Comparison of ENCODE assay signal across 16 cellular contexts in the genomic region with DNA sequence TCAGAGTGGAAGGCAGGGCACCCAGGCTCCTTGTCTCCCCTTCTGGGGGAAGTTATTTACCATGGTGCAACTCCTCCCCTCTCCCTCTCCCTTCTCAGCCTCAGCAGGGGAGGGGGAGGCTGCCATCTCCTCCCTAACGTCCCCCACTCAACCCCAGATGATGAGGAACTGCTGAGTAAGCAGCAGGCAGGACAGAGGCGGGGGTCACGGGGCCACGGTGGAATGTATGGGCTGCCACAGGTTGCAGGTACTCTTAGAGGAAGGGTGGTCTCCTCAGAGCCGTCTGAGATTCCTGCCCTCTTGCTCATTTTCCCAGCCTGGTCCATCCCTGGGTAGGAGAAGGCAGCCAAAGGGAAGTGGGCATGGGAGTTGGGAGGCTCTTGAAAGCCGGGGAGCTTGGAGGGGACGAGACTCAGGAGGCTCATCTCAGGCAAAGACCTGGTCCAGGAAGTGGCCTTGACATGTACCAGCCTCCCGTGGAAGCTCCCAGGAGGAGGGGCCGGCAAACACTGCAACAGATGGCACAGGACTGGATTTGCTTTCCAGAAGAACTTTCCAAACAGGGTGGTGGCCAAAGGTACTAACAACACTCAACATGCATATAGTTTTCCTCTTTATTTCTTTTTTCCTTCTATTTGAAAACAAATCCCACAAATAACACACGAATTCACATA. TPM values are rescaled to one million over a fixed set of nuclear protein-coding genes. Genes with fewer than 3 reads are reported as not detected.
DNase-seq lines count a peak whose midpoint lies in the region; TF ChIP-seq lines count a peak whose summit lies in the region.
"Had no signal": no experiment of that assay in that cellular context is flagged by ENCODE, and none has a peak within 500 bp of the region (broad histone marks: within the 10 kb centered on the region; RNA-seq: fewer than 3 reads in every experiment).

No MANE protein-coding gene starts in this region.

- H3K4me2 ChIP-seq in neuronal stem cell (ENCODE audit: insufficient read depth, low read length, poor library complexity, severe bottlenecking): no peak overlapping the region

- no peaks in the 10 kb centered on the region for H3K9me3 ChIP-seq in neuronal stem cell (replicated peaks in 1 of 2; ENCODE audit: control insufficient read depth in 2 of 2, insufficient read depth in 1 of 2, low read depth in 1 of 2, low read length in 2 of 2)
- H3K9me3 ChIP-seq: lower lobe of right lung, right atrium auricular region, SJCRH30 had no signal

- H3K27ac ChIP-seq in neuronal stem cell (replicated peaks; ENCODE audit: low read length): no peak overlapping the region
- H3K27ac ChIP-seq: cardiac muscle cell, lower lobe of right lung, right atrium auricular region, SJCRH30 had no signal

- H2BK120ac ChIP-seq in neuronal stem cell (ENCODE audit: low read depth, low read length): no peak overlapping the region

- H3K4me1 Mint-ChIP-seq in CD14-positive monocyte (peaks cover 46% of the 10 kb centered on the region), glutamatergic neuron (ENCODE audit: low read depth, unreplicated experiment) (peaks cover 2% of the 10 kb centered on the region)

- no peak overlapping the region for H3K23ac ChIP-seq in neuronal stem cell (ENCODE audit: low read depth, low read length, poor library complexity)

- H2AFZ ChIP-seq in neuronal stem cell (ENCODE audit: low read length): no peak overlapping the region

- H2BK12ac ChIP-seq in neuronal stem cell (ENCODE audit: low read length): no peak overlapping the region

- H3K27ac Mint-ChIP-seq in CD14-positive monocyte (peak overlapping the region in 6 of 7 donors; percentile 8 to 98 (median 70)), glutamatergic neuron (ENCODE audit: unreplicated experiment) (no peak overlapping the region)

- H3K27me3 Mint-ChIP-seq in CD14-positive monocyte (ENCODE audit: low read depth in 3 of 3): peaks cover 0 to 2% (median 1%) of the 10 kb centered on the region in 3 donors
- H3K27me3 Mint-ChIP-seq in glutamatergic neuron (ENCODE audit: unreplicated experiment): peaks cover 3% of the 10 kb centered on the region

- H3K4ac ChIP-seq in neuronal stem cell (ENCODE audit: low read length): no peak overlapping the region

- H3K36me3 Mint-ChIP-seq in CD14-positive monocyte: peaks cover 61% of the 10 kb centered on the region in 2 donors
- no peaks in the 10 kb centered on the region for H3K36me3 Mint-ChIP-seq in glutamatergic neuron (ENCODE audit: unreplicated experiment)

- TF ChIP-seq CTCF in CD14-positive monocyte (IDR thresholded peaks at IDR 0.05) (no peak), NB4 (IDR thresholded peaks at IDR 0.05; ENCODE audit: low read depth, low read length) (no peak), glutamatergic neuron (IDR thresholded peaks at IDR 0.05; ENCODE audit: partially characterized antibody, unreplicated experiment) (no peak)

- no peak overlapping the region for H3K9ac ChIP-seq in neuronal stem cell (ENCODE audit: low read depth, low read length, poor library complexity)

- 100% methylated on average over 1 of the region's 10 CpGs for WGBS in neuronal stem cell (ENCODE audit: extremely low coverage in 2 of 2, insufficient read length in 2 of 2, insufficient replicate concordance in 1 of 2), 2 donors

- H3K14ac ChIP-seq in neuronal stem cell (ENCODE audit: low read length): no peak overlapping the region

- no peak overlapping the region for H4K8ac ChIP-seq in neuronal stem cell (ENCODE audit: low read depth, low read length)

- peak overlapping the region; percentile 29 for H3K18ac ChIP-seq in neuronal stem cell (ENCODE audit: low read length)

- H3K4me3 Mint-ChIP-seq in CD14-positive monocyte (no peak overlapping the region), glutamatergic neuron (ENCODE audit: unreplicated experiment) (no peak overlapping the region)

- H4K91ac ChIP-seq in neuronal stem cell (ENCODE audit: low read depth, low read length, poor library complexity): no peak overlapping the region

- peaks cover 1 to 3% of the 10 kb centered on the region in 2 donors for H3K4me1 ChIP-seq in neuronal stem cell (ENCODE audit: control insufficient read depth in 2 of 2, insufficient read depth in 1 of 2, low read depth in 1 of 2, low read length in 2 of 2)
- H3K4me1 ChIP-seq: SJCRH30 had no signal

- H3K36me3 ChIP-seq in neuronal stem cell (replicated peaks in 1 of 2; ENCODE audit: control insufficient read depth in 2 of 2, insufficient read depth in 2 of 2, low read length in 2 of 2): no peaks in the 10 kb centered on the region
- H3K36me3 ChIP-seq: cardiac muscle cell, lower lobe of right lung, right atrium auricular region, SJCRH30 had no signal

- peak overlapping the region; percentile 64 for H2AK5ac ChIP-seq in neuronal stem cell (ENCODE audit: low read depth, low read length)

- intact Hi-C loops in CD14-positive monocyte (cut with micrococcal nuclease): loop anchor here in 1 of 2 donors (5.0 kb wide), 1 partner anchor 70 kb away; no protein-coding TSS in a partner anchor

- H3K9me3 Mint-ChIP-seq in CD14-positive monocyte (peaks cover 3 to 12% (median 6%) of the 10 kb centered on the region in 7 donors), glutamatergic neuron (ENCODE audit: unreplicated experiment) (no peaks in the 10 kb centered on the region)

- H3K27me3 ChIP-seq in neuronal stem cell (ENCODE audit: control insufficient read depth in 3 of 3, insufficient read depth in 3 of 3, low read depth in 1 of 3, low read length in 3 of 3): no peaks in the 10 kb centered on the region
- H3K27me3 ChIP-seq: cardiac muscle cell, right atrium auricular region, SJCRH30 had no signal

- no peak for DNase-seq in CD14-positive monocyte (ENCODE audit: low spot score)
- DNase-seq in NB4 (ENCODE audit: low read depth): peak; percentile 49
- DNase-seq in cerebellum (ENCODE audit: low spot score): peak; percentile 63
- no peak for DNase-seq in neuronal stem cell (ENCODE audit: low spot score)
- no peak for DNase-seq in stimulated activated CD4-positive, alpha-beta T cell treated with anti-CD3 and anti-CD28 coated beads, Interleukin-4, amount 100 ng/mL, for 4 hours
- DNase-seq in glutamatergic neuron: no peak
- no peak for DNase-seq in NCI-H226
- no peak for DNase-seq in C1 segment of cervical spinal cord (lab: John Stamatoyannopoulos, UW)
- DNase-seq: foreskin melanocyte, GOT3, lower lobe of right lung, NCI-H1092, SJCRH30 had no signal

- no peak for TF ChIP-seq POLR2A in NB4 (IDR thresholded peaks at IDR 0.05; ENCODE audit: extremely low read depth, insufficient read length)

- no peaks in the 10 kb centered on the region for H3K79me1 ChIP-seq in neuronal stem cell (ENCODE audit: low read depth, low read length)

- no peak overlapping the region for H2BK5ac ChIP-seq in neuronal stem cell (ENCODE audit: low read length)

- H2BK15ac ChIP-seq in neuronal stem cell (ENCODE audit: low read length): peak overlapping the region; percentile 77

- H3K4me3 ChIP-seq in NB4 (ENCODE audit: low read depth, low read length) (no peak overlapping the region), neuronal stem cell (ENCODE audit: low read length in 2 of 2) (no peak overlapping the region)
- H3K4me3 ChIP-seq: cardiac muscle cell, lower lobe of right lung, right atrium auricular region, SJCRH30 had no signal

RNA-seq across cellular contexts. Expression of a gene that starts 19.0 kb away (rescaled TPM):
- 10 to 100 TPM; 42.8 to 54.6 TPM for polyA plus RNA-seq in CD14-positive monocyte
- total RNA-seq in cerebellum: 1.5 TPM
- polyA plus RNA-seq in neuronal stem cell (2013, experiment 1 of 2): 1.3 TPM
- 1.6 TPM for polyA plus RNA-seq in neuronal stem cell (2013, experiment 2 of 2)
- 0.76 TPM for total RNA-seq in glutamatergic neuron (ENCODE audit: unreplicated experiment)
- total RNA-seq: SJCRH30 had no signal
- polyA plus RNA-seq: neural cell had no signal

Comparison
In these comparisons a context has a peak if more than half of its experiments do, and no peak if none do; other contexts are left out.
1. DNase-seq: peak in NB4 (single experiment) and cerebellum (single experiment); none in CD14-positive monocyte (single experiment), neuronal stem cell (single experiment), stimulated activated CD4-positive, alpha-beta T cell treated with anti-CD3 and anti-CD28 coated beads, Interleukin-4, amount 100 ng/mL, for 4 hours (0 of 2), glutamatergic neuron (single experiment), NCI-H226 (single experiment) and C1 segment of cervical spinal cord (0 of 14).